9 cellular contexts compared by ENCODE assay signal in genomic region chr3:57787867-57788623, GRCh38. TPM values are rescaled to one million over a fixed set of nuclear protein-coding genes. Genes with fewer than 3 reads are reported as not detected.
DNase-seq lines count a peak whose midpoint lies in the region; ATAC-seq, FAIRE-seq and TF ChIP-seq lines count a peak whose summit lies in the region.
"Had no signal": no experiment of that assay in that cellular context is flagged by ENCODE, and none has a peak within 500 bp of the region (broad histone marks: within the 10 kb centered on the region; RNA-seq: fewer than 3 reads in every experiment).

No MANE protein-coding gene starts in this region.

- H3K9ac ChIP-seq in GM12878 (ENCODE audit: control insufficient read depth, insufficient read depth, low read length) = no peak overlapping the region

- ATAC-seq in GM19438 (IDR thresholded peaks at IDR 0.05; ENCODE audit: low read depth, unreplicated experiment) (peak; percentile 84), HG03108 (IDR thresholded peaks at IDR 0.05; ENCODE audit: unreplicated experiment) (peak; percentile 95), GM12878 (peak; percentile 97)

- no peak for TF ChIP-seq CTCF in GM10266 (IDR thresholded peaks at IDR 0.05; ENCODE audit: control insufficient read depth, insufficient read depth, low read depth, missing control alignments)
- TF ChIP-seq CTCF in GM12878 (IDR thresholded peaks at IDR 0.05 in 2 of 3, conservative IDR thresholded peaks at IDR 0.05 in 1 of 3; ENCODE audit: control insufficient read depth in 2 of 3, extremely low read depth in 1 of 3, insufficient read depth in 1 of 3, low read depth in 3 of 3, low read length in 3 of 3) = no peak

- in situ Hi-C loops in GM12878 (cut with MboI) = no loop called here

- peak; percentile 73 for FAIRE-seq in GM12878 (lab: Jason Lieb, UNC)
- FAIRE-seq: kidney had no signal

- H3K27ac ChIP-seq in GM12878 (ENCODE audit: control insufficient read depth, insufficient read depth) = peak overlapping the region; percentile 53

- H3K4me2 ChIP-seq in GM12878 (ENCODE audit: control insufficient read depth, insufficient read depth) = peak overlapping the region; percentile 58

- no peaks in the 10 kb centered on the region; the same call in 2 of the 3 replicates for H3K9me3 ChIP-seq in GM12878 (replicated peaks; ENCODE audit: control insufficient read depth, insufficient read depth, low read length)

- H3K27me3 ChIP-seq in GM12878 (replicated peaks in 1 of 2; ENCODE audit: control insufficient read depth in 2 of 2, insufficient read depth in 2 of 2, low read length in 1 of 2) = no peaks in the 10 kb centered on the region

- CTCF ChIA-PET in GM12878 (lab: Yijun Ruan, JAX) = interaction anchor here (1.2 to 1.5 kb wide), 3 partner anchors 20 to 65 kb away, joined by 3 to 5 read pairs (median 3); no protein-coding TSS in a partner anchor

- 0 out of 4 replicates have a peak, but pooled peaks have one; percentile 23 to 28 for TF ChIP-seq EP300 in GM12878 (IDR thresholded peaks at IDR 0.05; ENCODE audit: borderline replicate concordance in 1 of 2, control insufficient read depth in 1 of 2, low read depth in 2 of 2, low read length in 2 of 2)

- H2AFZ ChIP-seq in GM12878 (ENCODE audit: control insufficient read depth, low read depth, low read length) = no peak overlapping the region

- POLR2A ChIA-PET in GM12878 (lab: Charles Lee) = interaction anchor here (0.7 to 1.2 kb wide), 4 partner anchors 9 to 20 kb away, joined by 3 to 4 read pairs (median 3); no protein-coding TSS in a partner anchor

- DNase-seq in GM10266 (ENCODE audit: extremely low spot score) (peak; percentile 65), GM12878 (ENCODE audit: low read depth, low spot score) (peak; percentile 57), Kasumi-1 (lab: John Stamatoyannopoulos, UW) (no peak), SKM-1 treated with dmso at 0.1 percent for 144 hours (lab: John Stamatoyannopoulos, UW; ENCODE audit: unreplicated experiment) (no peak), RKO (ENCODE audit: low spot score) (no peak), D341Med (ENCODE audit: low spot score) (no peak)
- DNase-seq: kidney had no signal

- intact Hi-C loops in GM12878 (cut with micrococcal nuclease; ENCODE audit: unreplicated experiment) = no loop called here

- no peak for TF ChIP-seq POLR2A in GM12878 (IDR thresholded peaks at IDR 0.05; ENCODE audit: low read depth, low read length)

- WGBS in GM12878 (ENCODE audit: insufficient coverage, insufficient replicate concordance, low lambda C conversion rate, missing lambda C conversion rate) = 7% methylated on average over 2 of the region's 2 CpGs

- TF ChIP-seq RAD21 in GM12878 (IDR thresholded peaks at IDR 0.05; ENCODE audit: insufficient read depth, low read depth, low read length) = no peak

- RAD21 ChIA-PET in GM12878 (lab: Charles Lee; ENCODE audit: unreplicated experiment) = interaction anchor here (1.1 kb wide), 1 partner anchor 12 kb away, joined by 3 read pairs; no protein-coding TSS in a partner anchor

- SMC1A ChIA-PET in GM12878 (lab: Charles Lee; ENCODE audit: uncharacterized antibody, unreplicated experiment) = interaction anchor here (0.9 to 6.4 kb wide), 7 partner anchors 9 to 32 kb away, joined by 3 to 39 read pairs (median 5); partner anchors contain the start of gene SLMAP

- BruUV-seq in GM12878 (replicated peaks; lab: Mats Ljungman, UMichigan) = TSS peak; percentile 34

- H3K36me3 ChIP-seq in GM12878 (ENCODE audit: control insufficient read depth in 2 of 2, insufficient read depth in 2 of 2, low read length in 1 of 2) = no peaks in the 10 kb centered on the region; a peak in 1 of 4 replicates

- H3K4me1 ChIP-seq in GM12878 (ENCODE audit: control insufficient read depth, insufficient read depth, low read length) = peaks cover 19% of the 10 kb centered on the region

- H4K20me1 ChIP-seq in GM12878 (ENCODE audit: control insufficient read depth, insufficient read depth) = no peaks in the 10 kb centered on the region

- peaks cover 45% of the 10 kb centered on the region for H3K79me2 ChIP-seq in GM12878 (ENCODE audit: control insufficient read depth, insufficient read depth, low read length)

- peak overlapping the region; percentile 23; the same call in 1 of the 2 replicates for H3K4me3 ChIP-seq in GM12878

TF ChIP-seq in GM12878, 131 proteins besides CTCF, POLR2A, EP300 and RAD21:
- TF ChIP-seq RUNX3 (IDR thresholded peaks at IDR 0.05; ENCODE audit: low read length) = peak; percentile 64
- TF ChIP-seq ZBED1 (IDR thresholded peaks at IDR 0.05; ENCODE audit: borderline replicate concordance) = no peak
- no peak for TF ChIP-seq TCF3 (IDR thresholded peaks at IDR 0.05; ENCODE audit: borderline replicate concordance, insufficient read depth, low read depth, low read length)
- TF ChIP-seq BHLHE40 (IDR thresholded peaks at IDR 0.05; ENCODE audit: borderline replicate concordance in 1 of 2, low read depth in 2 of 2, low read length in 1 of 2) = no peak
- TF ChIP-seq, protein P1, sequence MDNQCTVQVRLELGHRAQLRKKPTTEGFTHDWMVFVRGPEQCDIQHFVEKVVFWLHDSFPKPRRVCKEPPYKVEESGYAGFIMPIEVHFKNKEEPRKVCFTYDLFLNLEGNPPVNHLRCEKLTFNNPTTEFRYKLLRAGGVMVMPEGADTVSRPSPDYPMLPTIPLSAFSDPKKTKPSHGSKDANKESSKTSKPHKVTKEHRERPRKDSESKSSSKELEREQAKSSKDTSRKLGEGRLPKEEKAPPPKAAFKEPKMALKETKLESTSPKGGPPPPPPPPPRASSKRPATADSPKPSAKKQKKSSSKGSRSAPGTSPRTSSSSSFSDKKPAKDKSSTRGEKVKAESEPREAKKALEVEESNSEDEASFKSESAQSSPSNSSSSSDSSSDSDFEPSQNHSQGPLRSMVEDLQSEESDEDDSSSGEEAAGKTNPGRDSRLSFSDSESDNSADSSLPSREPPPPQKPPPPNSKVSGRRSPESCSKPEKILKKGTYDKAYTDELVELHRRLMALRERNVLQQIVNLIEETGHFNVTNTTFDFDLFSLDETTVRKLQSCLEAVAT (IDR thresholded peaks at IDR 0.05) = peak; percentile 91
- peak; percentile 76 for TF ChIP-seq PKNOX1 (IDR thresholded peaks at IDR 0.05)
- peak; percentile 95 for TF ChIP-seq POU2F2 (IDR thresholded peaks at IDR 0.05; ENCODE audit: borderline replicate concordance, low read depth, low read length)
- 0 out of 2 replicates have a peak, but pooled peaks have one; percentile 43 for TF ChIP-seq TCF12 (IDR thresholded peaks at IDR 0.05; ENCODE audit: low read depth, low read length)
- 0 out of 2 replicates have a peak, but pooled peaks have one; percentile 35 for TF ChIP-seq JUNB (IDR thresholded peaks at IDR 0.05)
- TF ChIP-seq ATF7 (IDR thresholded peaks at IDR 0.05; ENCODE audit: low read depth) = 0 out of 2 replicates have a peak, but pooled peaks have one; percentile 39

RNA-seq across cellular contexts. Expression of gene SLMAP, which starts 31.9 kb away (rescaled TPM):
- 165 and 166 TPM in 2 replicates for total RNA-seq in GM12878 (2013; cell fraction: nucleolus; rRNA removed)
- 28.0 and 32.0 TPM in 2 replicates for total RNA-seq in GM12878 (2014; rRNA removed)
- 31.6 and 32.8 TPM in 2 replicates for total RNA-seq in GM12878 (2014; rRNA removed; fragmentation: Illumina TruSeq; extraction: Trizol)
- total RNA-seq in GM12878 (2021) = 39.8 and 43.8 TPM in 2 replicates
- polyA plus RNA-seq in GM12878 (2011; ENCODE audit: low read depth) = 10.0 TPM
- 33.8 and 44.3 TPM in 2 replicates for polyA plus RNA-seq in GM12878 (2011; rRNA removed)
- 12.8 and 13.7 TPM in 2 replicates for polyA plus RNA-seq in GM12878 (2011; cell fraction: cytosol; rRNA removed)
- polyA plus RNA-seq in GM12878 (2011; cell fraction: nucleus; rRNA removed) = 27.9 and 29.0 TPM in 2 replicates
- 15.1 and 15.6 TPM in 2 replicates for polyA plus RNA-seq in GM12878 (2012)
- polyA plus RNA-seq in GM12878 (2014; fragmentation: Illumina TruSeq; extraction: Trizol) = 24.7 and 25.5 TPM in 2 replicates
- 10 to 100 TPM in 1 of 2 experiments, 1 to 10 TPM in 1; 8.3 to 10.4 TPM for polyA plus RNA-seq in GM12878 (2014; fragmentation: Nextera tagmentation; extraction: Ambion mirVana)
- polyA plus RNA-seq in GM12878 (2014; rRNA removed) = 15.1 and 17.7 TPM in 2 replicates
- 10 to 100 TPM; 22.9 to 28.3 TPM for polyA plus RNA-seq in GM12878 (2016; fragmentation: Nextera tagmentation; extraction: Ambion mirVana)
- 52.5 and 59.2 TPM in 2 replicates for polyA minus RNA-seq in GM12878 (2011; rRNA and poly(A)+ RNA removed)
- 17.4 and 23.6 TPM in 2 replicates for polyA minus RNA-seq in GM12878 (2011; cell fraction: cytosol; rRNA and poly(A)+ RNA removed)
- polyA minus RNA-seq in GM12878 (2011; cell fraction: nucleus; rRNA and poly(A)+ RNA removed) = 41.2 and 71.8 TPM in 2 replicates

Comparison
In these comparisons a context has a peak if more than half of its experiments do, and no peak if none do; other contexts are left out.
1. DNase-seq: peak in GM10266 (single experiment) and GM12878 (single experiment); none in Kasumi-1 (0 of 2), SKM-1 treated with dmso at 0.1 percent for 144 hours (single experiment), RKO (single experiment) and D341Med (single experiment).
2. Peak in every context shown above with its lines, with median percentiles within 50 percentile points of each other: ATAC-seq.